1 cellular context compared by ENCODE assay signal in genomic region chr2:241641631-241642030, GRCh38.
TF ChIP-seq lines count a peak whose summit lies in the region.

No MANE protein-coding gene starts in this region.

TF ChIP-seq in HepG2, 621 proteins besides CTCF, POLR2A, EP300 and RAD21 (continued from another document and continues in another):
- TF ChIP-seq, protein P1, sequence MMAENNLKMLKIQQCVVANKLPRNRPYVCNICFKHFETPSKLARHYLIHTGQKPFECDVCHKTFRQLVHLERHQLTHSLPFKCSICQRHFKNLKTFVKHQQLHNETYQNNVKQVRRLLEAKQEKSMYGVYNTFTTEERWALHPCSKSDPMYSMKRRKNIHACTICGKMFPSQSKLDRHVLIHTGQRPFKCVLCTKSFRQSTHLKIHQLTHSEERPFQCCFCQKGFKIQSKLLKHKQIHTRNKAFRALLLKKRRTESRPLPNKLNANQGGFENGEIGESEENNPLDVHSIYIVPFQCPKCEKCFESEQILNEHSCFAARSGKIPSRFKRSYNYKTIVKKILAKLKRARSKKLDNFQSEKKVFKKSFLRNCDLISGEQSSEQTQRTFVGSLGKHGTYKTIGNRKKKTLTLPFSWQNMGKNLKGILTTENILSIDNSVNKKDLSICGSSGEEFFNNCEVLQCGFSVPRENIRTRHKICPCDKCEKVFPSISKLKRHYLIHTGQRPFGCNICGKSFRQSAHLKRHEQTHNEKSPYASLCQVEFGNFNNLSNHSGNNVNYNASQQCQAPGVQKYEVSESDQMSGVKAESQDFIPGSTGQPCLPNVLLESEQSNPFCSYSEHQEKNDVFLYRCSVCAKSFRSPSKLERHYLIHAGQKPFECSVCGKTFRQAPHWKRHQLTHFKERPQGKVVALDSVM (CRISPR knock-in tag; IDR thresholded peaks at IDR 0.05) = peak; percentile 60
- TF ChIP-seq NFE2 (CRISPR knock-in tag; IDR thresholded peaks at IDR 0.05) (no peak), KDM1A (CRISPR knock-in tag; IDR thresholded peaks at IDR 0.05) (no peak), ESRRA (CRISPR knock-in tag; IDR thresholded peaks at IDR 0.05; ENCODE audit: low read depth) (peak; percentile 65; the same call in 1 of the 2 replicates), ZNF749 (CRISPR knock-in tag; IDR thresholded peaks at IDR 0.05; ENCODE audit: borderline replicate concordance) (no peak), PAWR (CRISPR knock-in tag; IDR thresholded peaks at IDR 0.05; ENCODE audit: borderline replicate concordance) (no peak), ZNF224 (CRISPR knock-in tag; IDR thresholded peaks at IDR 0.05) (0 out of 2 replicates have a peak, but pooled peaks have one; percentile 34), CENPT (CRISPR knock-in tag; IDR thresholded peaks at IDR 0.05; ENCODE audit: low read depth) (no peak), FOXP1 (IDR thresholded peaks at IDR 0.05) (no peak), FOXP1 (CRISPR knock-in tag; IDR thresholded peaks at IDR 0.05) (no peak), ZBTB44 (CRISPR knock-in tag; IDR thresholded peaks at IDR 0.05) (no peak), ZNF282 (IDR thresholded peaks at IDR 0.05; ENCODE audit: partially characterized antibody) (no peak), ZBTB34 (CRISPR knock-in tag; IDR thresholded peaks at IDR 0.05) (no peak), ZNF891 (CRISPR knock-in tag; IDR thresholded peaks at IDR 0.05) (no peak), PRMT3 (CRISPR knock-in tag; IDR thresholded peaks at IDR 0.05; ENCODE audit: borderline replicate concordance, low read depth) (no peak), SSRP1 (CRISPR knock-in tag; IDR thresholded peaks at IDR 0.05) (no peak), MTA1 (CRISPR knock-in tag; IDR thresholded peaks at IDR 0.05; ENCODE audit: borderline replicate concordance) (no peak), TBX3 (IDR thresholded peaks at IDR 0.05; ENCODE audit: borderline replicate concordance) (peak; percentile 77; the same call in 1 of the 2 replicates), ASH2L (IDR thresholded peaks at IDR 0.05; ENCODE audit: insufficient read length, low read depth, low read length) (no peak), NFAT5 (CRISPR knock-in tag; IDR thresholded peaks at IDR 0.05) (no peak), RELA (CRISPR knock-in tag; IDR thresholded peaks at IDR 0.05) (no peak), HMG20A (CRISPR knock-in tag; IDR thresholded peaks at IDR 0.05; ENCODE audit: borderline replicate concordance) (no peak), IRF2 (CRISPR knock-in tag; IDR thresholded peaks at IDR 0.05) (no peak), ZNF230 (CRISPR knock-in tag; IDR thresholded peaks at IDR 0.05) (no peak), ZNF564 (CRISPR knock-in tag; IDR thresholded peaks at IDR 0.05) (no peak), ZNF343 (CRISPR knock-in tag; IDR thresholded peaks at IDR 0.05) (no peak), ZNF260 (CRISPR knock-in tag; IDR thresholded peaks at IDR 0.05; ENCODE audit: borderline replicate concordance, low read depth) (no peak), ZNF83 (CRISPR knock-in tag; IDR thresholded peaks at IDR 0.05; ENCODE audit: borderline replicate concordance) (no peak), PPARG (CRISPR knock-in tag; conservative IDR thresholded peaks at IDR 0.05) (peak; percentile 95), ZNF614 (CRISPR knock-in tag; IDR thresholded peaks at IDR 0.05; ENCODE audit: borderline replicate concordance) (no peak), HNRNPK (IDR thresholded peaks at IDR 0.05; ENCODE audit: low read depth, low read length, poor library complexity, severe bottlenecking) (no peak), AKAP8 (CRISPR knock-in tag; IDR thresholded peaks at IDR 0.05) (0 out of 2 replicates have a peak, but pooled peaks have one; percentile 20), GLI4 (CRISPR knock-in tag; IDR thresholded peaks at IDR 0.05; ENCODE audit: borderline replicate concordance) (no peak), KDM5A (IDR thresholded peaks at IDR 0.05; ENCODE audit: borderline replicate concordance, low read length) (no peak), CREBL2 (CRISPR knock-in tag; IDR thresholded peaks at IDR 0.05; ENCODE audit: borderline replicate concordance) (no peak), GATAD2A (CRISPR knock-in tag; IDR thresholded peaks at IDR 0.05) (peak; percentile 27; the same call in 1 of the 2 replicates), HOMEZ (CRISPR knock-in tag; IDR thresholded peaks at IDR 0.05; ENCODE audit: low read depth) (no peak), RARA (CRISPR knock-in tag; IDR thresholded peaks at IDR 0.05) (peak; percentile 73), ATF2 (CRISPR knock-in tag; IDR thresholded peaks at IDR 0.05) (peak; percentile 42; the same call in 1 of the 2 replicates), KDM6A (CRISPR knock-in tag; IDR thresholded peaks at IDR 0.05; ENCODE audit: low read depth) (no peak)
- TF ChIP-seq, protein P2, sequence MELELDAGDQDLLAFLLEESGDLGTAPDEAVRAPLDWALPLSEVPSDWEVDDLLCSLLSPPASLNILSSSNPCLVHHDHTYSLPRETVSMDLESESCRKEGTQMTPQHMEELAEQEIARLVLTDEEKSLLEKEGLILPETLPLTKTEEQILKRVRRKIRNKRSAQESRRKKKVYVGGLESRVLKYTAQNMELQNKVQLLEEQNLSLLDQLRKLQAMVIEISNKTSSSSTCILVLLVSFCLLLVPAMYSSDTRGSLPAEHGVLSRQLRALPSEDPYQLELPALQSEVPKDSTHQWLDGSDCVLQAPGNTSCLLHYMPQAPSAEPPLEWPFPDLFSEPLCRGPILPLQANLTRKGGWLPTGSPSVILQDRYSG (CRISPR knock-in tag; IDR thresholded peaks at IDR 0.05) = no peak
- TF ChIP-seq, protein P3, sequence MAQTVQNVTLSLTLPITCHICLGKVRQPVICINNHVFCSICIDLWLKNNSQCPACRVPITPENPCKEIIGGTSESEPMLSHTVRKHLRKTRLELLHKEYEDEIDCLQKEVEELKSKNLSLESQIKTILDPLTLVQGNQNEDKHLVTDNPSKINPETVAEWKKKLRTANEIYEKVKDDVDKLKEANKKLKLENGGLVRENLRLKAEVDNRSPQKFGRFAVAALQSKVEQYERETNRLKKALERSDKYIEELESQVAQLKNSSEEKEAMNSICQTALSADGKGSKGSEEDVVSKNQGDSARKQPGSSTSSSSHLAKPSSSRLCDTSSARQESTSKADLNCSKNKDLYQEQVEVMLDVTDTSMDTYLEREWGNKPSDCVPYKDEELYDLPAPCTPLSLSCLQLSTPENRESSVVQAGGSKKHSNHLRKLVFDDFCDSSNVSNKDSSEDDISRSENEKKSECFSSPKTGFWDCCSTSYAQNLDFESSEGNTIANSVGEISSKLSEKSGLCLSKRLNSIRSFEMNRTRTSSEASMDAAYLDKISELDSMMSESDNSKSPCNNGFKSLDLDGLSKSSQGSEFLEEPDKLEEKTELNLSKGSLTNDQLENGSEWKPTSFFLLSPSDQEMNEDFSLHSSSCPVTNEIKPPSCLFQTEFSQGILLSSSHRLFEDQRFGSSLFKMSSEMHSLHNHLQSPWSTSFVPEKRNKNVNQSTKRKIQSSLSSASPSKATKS (CRISPR knock-in tag; IDR thresholded peaks at IDR 0.05) = no peak
- TF ChIP-seq, protein P4, sequence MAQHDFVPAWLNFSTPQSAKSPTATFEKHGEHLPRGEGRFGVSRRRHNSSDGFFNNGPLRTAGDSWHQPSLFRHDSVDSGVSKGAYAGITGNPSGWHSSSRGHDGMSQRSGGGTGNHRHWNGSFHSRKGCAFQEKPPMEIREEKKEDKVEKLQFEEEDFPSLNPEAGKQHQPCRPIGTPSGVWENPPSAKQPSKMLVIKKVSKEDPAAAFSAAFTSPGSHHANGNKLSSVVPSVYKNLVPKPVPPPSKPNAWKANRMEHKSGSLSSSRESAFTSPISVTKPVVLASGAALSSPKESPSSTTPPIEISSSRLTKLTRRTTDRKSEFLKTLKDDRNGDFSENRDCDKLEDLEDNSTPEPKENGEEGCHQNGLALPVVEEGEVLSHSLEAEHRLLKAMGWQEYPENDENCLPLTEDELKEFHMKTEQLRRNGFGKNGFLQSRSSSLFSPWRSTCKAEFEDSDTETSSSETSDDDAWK (CRISPR knock-in tag; IDR thresholded peaks at IDR 0.05) = no peak
- TF ChIP-seq, protein P5, sequence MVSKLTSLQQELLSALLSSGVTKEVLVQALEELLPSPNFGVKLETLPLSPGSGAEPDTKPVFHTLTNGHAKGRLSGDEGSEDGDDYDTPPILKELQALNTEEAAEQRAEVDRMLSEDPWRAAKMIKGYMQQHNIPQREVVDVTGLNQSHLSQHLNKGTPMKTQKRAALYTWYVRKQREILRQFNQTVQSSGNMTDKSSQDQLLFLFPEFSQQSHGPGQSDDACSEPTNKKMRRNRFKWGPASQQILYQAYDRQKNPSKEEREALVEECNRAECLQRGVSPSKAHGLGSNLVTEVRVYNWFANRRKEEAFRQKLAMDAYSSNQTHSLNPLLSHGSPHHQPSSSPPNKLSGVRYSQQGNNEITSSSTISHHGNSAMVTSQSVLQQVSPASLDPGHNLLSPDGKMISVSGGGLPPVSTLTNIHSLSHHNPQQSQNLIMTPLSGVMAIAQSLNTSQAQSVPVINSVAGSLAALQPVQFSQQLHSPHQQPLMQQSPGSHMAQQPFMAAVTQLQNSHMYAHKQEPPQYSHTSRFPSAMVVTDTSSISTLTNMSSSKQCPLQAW (CRISPR knock-in tag; IDR thresholded peaks at IDR 0.05) = peak; percentile 49; the same call in 1 of the 2 replicates
